1 cellular context compared by ENCODE assay signal in genomic region chr10:88553116-88553752, GRCh38.
TF ChIP-seq lines count a peak whose summit lies in the region.

No MANE protein-coding gene starts in this region.

TF ChIP-seq in HEK293, 187 proteins besides CTCF, POLR2A, EP300 and RAD21 (continued from another document):
- TF ChIP-seq ZNF280D (tag by site-specific recombination; IDR thresholded peaks at IDR 0.05) (no peak), KLF10 (tag by site-specific recombination; IDR thresholded peaks at IDR 0.05) (no peak), PRDM6 (tag by site-specific recombination; IDR thresholded peaks at IDR 0.05) (0 out of 2 replicates have a peak, but pooled peaks have one; percentile 11), ZNF548 (tag by site-specific recombination; IDR thresholded peaks at IDR 0.05) (no peak), ZNF654 (tag by site-specific recombination; IDR thresholded peaks at IDR 0.05; ENCODE audit: low read depth) (peak; percentile 92)
